In genomic region chr16:70809392-70810060, GRCh38 we compare ENCODE assay signal across 16 cellular contexts.
A peak's percentile ranks its signal among the peaks of the same experiment; 100 is the strongest.
DNase-seq lines count a peak whose midpoint lies in the region; ATAC-seq and TF ChIP-seq lines count a peak whose summit lies in the region.
"Had no signal": no experiment of that assay in that cellular context is flagged by ENCODE, and none has a peak within 500 bp of the region (broad histone marks: within the 10 kb centered on the region; RNA-seq: fewer than 3 reads in every experiment).

No MANE protein-coding gene starts in this region.

- H3K27ac ChIP-seq in MM.1S (ENCODE audit: low read length) = peak overlapping the region; percentile 84
- H3K27ac ChIP-seq: body of pancreas had no signal

- H3K4me3 ChIP-seq in MM.1S (ENCODE audit: low read length) = no peak overlapping the region
- H3K4me3 ChIP-seq: body of pancreas, mucosa of descending colon had no signal

- 0 out of 2 replicates have a peak, but pooled peaks cover 3% of the 10 kb centered on the region for H3F3A ChIP-seq in MM.1S (ENCODE audit: insufficient read depth, low read length)

- peaks cover 29% of the 10 kb centered on the region for H3K4me1 ChIP-seq in MM.1S (ENCODE audit: low read length)
- H3K4me1 ChIP-seq: body of pancreas had no signal

- H3K9me3 Mint-ChIP-seq in nephron progenitor cell = peaks cover 2% of the 10 kb centered on the region

- no peaks in the 10 kb centered on the region for H3K4me1 Mint-ChIP-seq in nephron progenitor cell

- H3K4me3 Mint-ChIP-seq in nephron progenitor cell = no peak overlapping the region
- H3K4me3 Mint-ChIP-seq: T-helper 1 cell treated with Interleukin-12 subunit alpha and Interleukin-12 subunit beta and Interleukin-4 antibody, amounts not matched to agents 30 μg/mL and 1 μg/mL, for 36 hours had no signal

- H3K27me3 ChIP-seq in MM.1S (replicated peaks; ENCODE audit: insufficient read depth, low read length) = no peaks in the 10 kb centered on the region
- H3K27me3 ChIP-seq: body of pancreas had no signal

- H3K9ac ChIP-seq in MM.1S (ENCODE audit: low read length) = peak overlapping the region; percentile 56

- TF ChIP-seq CTCF in MM.1S (IDR thresholded peaks at IDR 0.05; ENCODE audit: low read length) (no peak), nephron progenitor cell (IDR thresholded peaks at IDR 0.05) (no peak)

- H4K20me1 ChIP-seq in MM.1S (ENCODE audit: insufficient read depth, low read length) = no peaks in the 10 kb centered on the region

- peak overlapping the region; percentile 52 for H3K4me2 ChIP-seq in MM.1S (ENCODE audit: low read depth, low read length)

- H3K27me3 Mint-ChIP-seq in nephron progenitor cell (ENCODE audit: low read depth, poor library complexity) = peaks cover 59% of the 10 kb centered on the region

- no peaks in the 10 kb centered on the region for H3K79me2 ChIP-seq in MM.1S (ENCODE audit: low read length)

- no peaks in the 10 kb centered on the region for H3K9me2 ChIP-seq in MM.1S (replicated peaks; ENCODE audit: insufficient read depth, low read length)

- H3K36me3 Mint-ChIP-seq in nephron progenitor cell (ENCODE audit: low read depth) = no peaks in the 10 kb centered on the region

- H2AFZ ChIP-seq in MM.1S (ENCODE audit: low read length) = peak overlapping the region; percentile 58

- no peaks in the 10 kb centered on the region for H3K36me3 ChIP-seq in MM.1S (replicated peaks; ENCODE audit: insufficient read depth, low read length)

- peak overlapping the region; percentile 32 for H3K27ac Mint-ChIP-seq in nephron progenitor cell
- H3K27ac Mint-ChIP-seq: T-helper 1 cell treated with Interleukin-12 subunit alpha and Interleukin-12 subunit beta and Interleukin-4 antibody, amounts not matched to agents 30 μg/mL and 1 μg/mL, for 36 hours had no signal

- no peaks in the 10 kb centered on the region for H3K9me3 ChIP-seq in MM.1S (replicated peaks; ENCODE audit: insufficient read depth, low read length)
- H3K9me3 ChIP-seq: body of pancreas, mucosa of descending colon had no signal

- peak; percentile 68 for ATAC-seq in GM21717 (IDR thresholded peaks at IDR 0.05; ENCODE audit: unreplicated experiment)
- no peak for ATAC-seq in HG02623 (IDR thresholded peaks at IDR 0.05; ENCODE audit: unreplicated experiment)
- ATAC-seq: body of pancreas, mucosa of descending colon had no signal

- DNase-seq in NCI-H748 (lab: John Stamatoyannopoulos, UW; ENCODE audit: unreplicated experiment) (peak; percentile 42), NCI-H748 treated with DMSO at 0.1 percent for 48 hours (lab: John Stamatoyannopoulos, UW) (no peak), MM.1S (peak; percentile 91), nephron progenitor cell (no peak), CD1c-positive myeloid dendritic cell (ENCODE audit: extremely low spot score) (no peak), HUDEP-2 (lab: John Stamatoyannopoulos, UW; ENCODE audit: unreplicated experiment in 76 of 76) (no peak)
- DNase-seq: activated CD4-positive, alpha-beta T cell treated with anti-CD3 and anti-CD28 coated beads, Interleukin-2, amount 50 U/mL, for 4 hours; body of pancreas; effector memory CD4-positive, alpha-beta T cell; foreskin fibroblast; Kasumi-1; mucosa of descending colon; trophoblast cell had no signal

Comparison
In these comparisons a context has a peak if more than half of its experiments do, and no peak if none do; other contexts are left out.
1. DNase-seq: peak in NCI-H748 (single experiment) and MM.1S (single experiment); none in NCI-H748 treated with DMSO at 0.1 percent for 48 hours (single experiment), nephron progenitor cell (single experiment), CD1c-positive myeloid dendritic cell (single experiment) and HUDEP-2 (0 of 76).